In the genomic region with DNA sequence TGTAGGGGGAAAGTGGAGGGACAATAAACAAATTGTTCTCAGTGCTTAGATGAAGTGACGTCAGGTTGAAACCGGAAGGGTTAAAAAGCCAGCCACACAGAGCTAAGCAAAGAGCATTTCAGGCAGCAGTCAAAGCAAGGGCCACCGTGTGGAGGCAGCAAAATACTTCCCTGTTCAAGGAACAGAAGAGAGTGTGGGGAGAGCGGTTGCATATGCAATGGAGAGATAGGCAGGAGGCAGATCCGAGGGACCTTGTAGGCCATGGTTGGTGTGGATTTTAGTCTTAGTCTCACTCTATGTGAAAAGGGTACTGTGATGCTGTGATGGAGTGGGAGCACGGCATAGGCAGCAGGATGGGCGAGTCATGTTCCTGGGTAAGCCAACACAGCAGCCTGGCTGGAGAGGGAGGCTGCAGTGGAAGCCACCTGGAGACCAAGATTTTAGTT, we compare ENCODE assay signal across 10 cellular contexts. TPM values are rescaled to one million over a fixed set of nuclear protein-coding genes. Genes with fewer than 3 reads are reported as not detected.
DNase-seq lines count a peak whose midpoint lies in the region; ATAC-seq, FAIRE-seq and TF ChIP-seq lines count a peak whose summit lies in the region.
"Had no signal": no experiment of that assay in that cellular context is flagged by ENCODE, and none has a peak within 500 bp of the region (broad histone marks: within the 10 kb centered on the region; RNA-seq: fewer than 3 reads in every experiment).

No MANE protein-coding gene starts in this region.

- no peak for FAIRE-seq in bronchial epithelial cell (lab: Jason Lieb, UNC)
- FAIRE-seq: TTC549 had no signal

- H3K36me3 ChIP-seq in bronchial epithelial cell (ENCODE audit: control insufficient read depth, insufficient read depth, low read length), result no peaks in the 10 kb centered on the region

- no peak for TF ChIP-seq CTCF in bronchial epithelial cell (IDR thresholded peaks at IDR 0.05; ENCODE audit: insufficient read depth, low read length, severe bottlenecking)

- ATAC-seq in GM18909 (IDR thresholded peaks at IDR 0.05; ENCODE audit: poor library complexity, unreplicated experiment) (peak; percentile 30), HG03175 (IDR thresholded peaks at IDR 0.05; ENCODE audit: unreplicated experiment) (no peak)
- ATAC-seq: natural killer cell; stimulated activated naive B cell treated with anti-CD40 and anti-IgM and Interleukin-4, amounts not matched to agents 10 μg/mL and 1 μg/mL and 100 μg/mL, for 72 hours had no signal

- DNase-seq in NCI-H226 (peak; percentile 31), bronchial epithelial cell (ENCODE audit: low read depth) (peak; percentile 23), occipital lobe (lab: John Stamatoyannopoulos, UW) (peak; percentile 3), H4 (ENCODE audit: low spot score) (no peak), T1000 (lab: John Stamatoyannopoulos, UW) (no peak)
- DNase-seq: natural killer cell; stimulated activated naive B cell treated with anti-CD40 and anti-IgM and Interleukin-4, amounts not matched to agents 10 μg/mL and 1 μg/mL and 100 μg/mL, for 72 hours had no signal

- H3K27me3 ChIP-seq in bronchial epithelial cell (ENCODE audit: control insufficient read depth, insufficient read depth, low read length), result no peaks in the 10 kb centered on the region

- no peak overlapping the region for H3K4me3 ChIP-seq in bronchial epithelial cell (ENCODE audit: low read depth, low read length)

RNA-seq across cellular contexts. Expression of gene STN1, which starts 3.8 kb away (rescaled TPM):
- total RNA-seq in bronchial epithelial cell, result 40.7 and 67.7 TPM in 2 replicates
- 3.1 TPM for total RNA-seq in occipital lobe
- total RNA-seq in H4 (2014; rRNA removed; shearing (Covaris generic)), result 24.9 and 30.2 TPM in 2 replicates

RNA-seq across cellular contexts. Expression of gene SLK, which starts 45.2 kb away (rescaled TPM):
- total RNA-seq in bronchial epithelial cell (85.3 and 112 TPM in 2 replicates), occipital lobe (76.7 TPM)
- 15.3 and 16.6 TPM in 2 replicates for total RNA-seq in H4 (2014; rRNA removed; shearing (Covaris generic))

Comparison
In these comparisons a context has a peak if more than half of its experiments do, and no peak if none do; other contexts are left out.
1. DNase-seq: peak in NCI-H226 (single experiment), bronchial epithelial cell (single experiment) and occipital lobe (single experiment); none in H4 (single experiment) and T1000 (single experiment).